In genomic region chr2:108621087-108621559, GRCh38 we compare ENCODE assay signal across 8 cellular contexts.
DNase-seq lines count a peak whose midpoint lies in the region; ATAC-seq lines count a peak whose summit lies in the region.

No MANE protein-coding gene starts in this region.

- DNase-seq in NCI-H1694 treated with DMSO at 0.1 percent for 48 hours (lab: John Stamatoyannopoulos, UW) (peak; percentile 69), NCI-H1694 (lab: John Stamatoyannopoulos, UW) (no peak), NCI-H69 (lab: John Stamatoyannopoulos, UW) (peak; percentile 85), germinal center (ENCODE audit: low spot score) (peak; percentile 71), sciatic nerve (ENCODE audit: low spot score) (no peak), posterior vena cava (ENCODE audit: low spot score) (no peak)
- DNase-seq in activated CD8-positive, alpha-beta memory T cell treated with anti-CD3 and anti-CD28 coated beads, Interleukin-2, amount 50 U/mL, for 1 hour (ENCODE audit: extremely low read depth) = peak; percentile 63

- ATAC-seq in HG03064 (IDR thresholded peaks at IDR 0.05; ENCODE audit: low read depth, unreplicated experiment) = peak; percentile 98
- ATAC-seq in sciatic nerve = peak; percentile 61

- intact Hi-C loops in sciatic nerve (cut with DNase I) (no loop called here), posterior vena cava (cut with DNase I) (no loop called here)

Comparison
In these comparisons a context has a peak if more than half of its experiments do, and no peak if none do; other contexts are left out.
1. DNase-seq: peak in NCI-H1694 treated with DMSO at 0.1 percent for 48 hours (single experiment), NCI-H69 (single experiment), activated CD8-positive, alpha-beta memory T cell treated with anti-CD3 and anti-CD28 coated beads, Interleukin-2, amount 50 U/mL, for 1 hour (single experiment) and germinal center (single experiment); none in NCI-H1694 (single experiment), sciatic nerve (single experiment) and posterior vena cava (single experiment).